In genomic region chr10:60777696-60778213, GRCh38 we compare ENCODE assay signal across 8 cellular contexts. TPM values are rescaled to one million over a fixed set of nuclear protein-coding genes. Genes with fewer than 3 reads are reported as not detected.
DNase-seq lines count a peak whose midpoint lies in the region; ATAC-seq and TF ChIP-seq lines count a peak whose summit lies in the region.

No MANE protein-coding gene starts in this region.

- intact Hi-C loops in CD8-positive, alpha-beta T cell (cut with DNase I, micrococcal nuclease): loop anchor here (1.0 to 5.0 kb wide), 4 partner anchors 45 to 1175 kb away; partner anchors contain the start of gene CCDC6 (in 1 of the 2)

- H2AFZ ChIP-seq in Karpas-422 (ENCODE audit: low read length) (peak overlapping the region; percentile 97), trophoblast cell (ENCODE audit: insufficient read depth, low read length, poor library complexity) (no peak overlapping the region)

- no peaks in the 10 kb centered on the region for H3K27me3 ChIP-seq in CD8-positive, alpha-beta T cell (ENCODE audit: insufficient read depth, low read length)
- H3K27me3 ChIP-seq in Karpas-422 (ENCODE audit: low read length): no peaks in the 10 kb centered on the region
- no peaks in the 10 kb centered on the region for H3K27me3 ChIP-seq in trophoblast cell (ENCODE audit: insufficient read depth, low read length)

- H3K14ac ChIP-seq in trophoblast cell (ENCODE audit: low read length): no peak overlapping the region

- peaks cover 3% of the 10 kb centered on the region for H3K27me3 Mint-ChIP-seq in CD8-positive, alpha-beta T cell (ENCODE audit: low read depth)
- H3K27me3 Mint-ChIP-seq in endothelial cell (ENCODE audit: unreplicated experiment): no peaks in the 10 kb centered on the region

- peak overlapping the region; percentile 73 for H3K4me2 ChIP-seq in Karpas-422 (ENCODE audit: low read depth, low read length, poor library complexity, severe bottlenecking)
- H3K4me2 ChIP-seq in trophoblast cell (ENCODE audit: low read length): peak overlapping the region; percentile 49

- H3K79me1 ChIP-seq in trophoblast cell (ENCODE audit: low read length): peaks cover 6% of the 10 kb centered on the region

- no peak overlapping the region for H3K18ac ChIP-seq in trophoblast cell (ENCODE audit: low read length)

- H3K36me3 Mint-ChIP-seq in CD8-positive, alpha-beta T cell: no peaks in the 10 kb centered on the region
- H3K36me3 Mint-ChIP-seq in endothelial cell (ENCODE audit: low read depth, unreplicated experiment): no peaks in the 10 kb centered on the region

- DNase-seq in CD8-positive, alpha-beta T cell: no peak
- DNase-seq in Karpas-422: no peak
- DNase-seq in endothelial cell (ENCODE audit: low spot score): no peak
- no peak for DNase-seq in trophoblast cell
- DNase-seq in DMS79 (lab: John Stamatoyannopoulos, UW): no peak
- DNase-seq in NAMALWA (ENCODE audit: low spot score): no peak
- DNase-seq in HCEC 1CT: no peak

- no peak overlapping the region for H2AK5ac ChIP-seq in trophoblast cell (ENCODE audit: low read length)

- peak overlapping the region; percentile 81 for H3K27ac Mint-ChIP-seq in CD8-positive, alpha-beta T cell
- peak overlapping the region; percentile 91 for H3K27ac Mint-ChIP-seq in endothelial cell (ENCODE audit: unreplicated experiment)

- H3K9me3 Mint-ChIP-seq in CD8-positive, alpha-beta T cell: no peaks in the 10 kb centered on the region
- H3K9me3 Mint-ChIP-seq in endothelial cell (ENCODE audit: unreplicated experiment): no peaks in the 10 kb centered on the region

- H3K4me3 ChIP-seq in CD8-positive, alpha-beta T cell (ENCODE audit: low read depth, low read length): peak overlapping the region; percentile 77
- H3K4me3 ChIP-seq in Karpas-422 (ENCODE audit: low read length): peak overlapping the region; percentile 86
- no peak overlapping the region for H3K4me3 ChIP-seq in trophoblast cell (ENCODE audit: low read depth, low read length)

- no peak overlapping the region for H4K91ac ChIP-seq in trophoblast cell (ENCODE audit: low read depth, low read length)

- H3K9me2 ChIP-seq in Karpas-422 (replicated peaks; ENCODE audit: insufficient read depth, low read length): no peaks in the 10 kb centered on the region

- no peak overlapping the region for H3K23ac ChIP-seq in trophoblast cell (ENCODE audit: low read length)

- no peak overlapping the region for H2BK120ac ChIP-seq in trophoblast cell (ENCODE audit: insufficient read depth, low read length, poor library complexity)

- H3K9ac ChIP-seq in Karpas-422 (ENCODE audit: low read length) (peak overlapping the region; percentile 66), trophoblast cell (ENCODE audit: low read length) (no peak overlapping the region)

- peak overlapping the region; percentile 79 for H4K8ac ChIP-seq in trophoblast cell (ENCODE audit: low read depth, low read length)

- no peak for ATAC-seq in CD8-positive, alpha-beta T cell
- ATAC-seq in GM21717 (IDR thresholded peaks at IDR 0.05; ENCODE audit: unreplicated experiment): peak; percentile 9

- H3K36me3 ChIP-seq in CD8-positive, alpha-beta T cell (ENCODE audit: insufficient read depth, low read length): no peaks in the 10 kb centered on the region
- H3K36me3 ChIP-seq in Karpas-422 (ENCODE audit: insufficient read depth, low read length): peaks cover 28% of the 10 kb centered on the region
- H3K36me3 ChIP-seq in trophoblast cell (ENCODE audit: control insufficient read depth in 1 of 2, insufficient read depth in 2 of 2, low read length in 2 of 2): no peaks in the 10 kb centered on the region

- no peak overlapping the region for H4K12ac ChIP-seq in trophoblast cell (ENCODE audit: low read depth, low read length)

- no peak overlapping the region for H2BK12ac ChIP-seq in trophoblast cell (ENCODE audit: low read length)

- H3K27ac ChIP-seq in CD8-positive, alpha-beta T cell (ENCODE audit: low read depth, low read length): no peak overlapping the region
- no peak overlapping the region for H3K27ac ChIP-seq in Karpas-422 (ENCODE audit: low read length)
- no peak overlapping the region for H3K27ac ChIP-seq in trophoblast cell (ENCODE audit: low read depth, low read length)

- peaks cover 45% of the 10 kb centered on the region for H3K79me2 ChIP-seq in Karpas-422 (ENCODE audit: low read length)
- H3K79me2 ChIP-seq in trophoblast cell (ENCODE audit: control insufficient read depth, insufficient read depth, low read length, poor library complexity): peaks cover 7% of the 10 kb centered on the region

- no peaks in the 10 kb centered on the region for H4K20me1 ChIP-seq in Karpas-422 (ENCODE audit: insufficient read depth, low read depth, low read length)

- H2BK5ac ChIP-seq in trophoblast cell (ENCODE audit: low read depth, low read length, poor library complexity): no peak overlapping the region

- no peak overlapping the region for H3K4ac ChIP-seq in trophoblast cell (ENCODE audit: low read depth, low read length)

- no peaks in the 10 kb centered on the region for H3K4me1 ChIP-seq in CD8-positive, alpha-beta T cell (ENCODE audit: insufficient read depth, low read length)
- H3K4me1 ChIP-seq in Karpas-422 (ENCODE audit: low read length) (peaks cover 37% of the 10 kb centered on the region), trophoblast cell (ENCODE audit: control insufficient read depth in 1 of 2, insufficient read depth in 2 of 2, low read length in 2 of 2) (no peaks in the 10 kb centered on the region)

- TF ChIP-seq CTCF in CD8-positive, alpha-beta T cell (IDR thresholded peaks at IDR 0.05): no peak
- no peak for TF ChIP-seq CTCF in endothelial cell (IDR thresholded peaks at IDR 0.05; ENCODE audit: unreplicated experiment)

- H3K9me3 ChIP-seq in CD8-positive, alpha-beta T cell (ENCODE audit: low read length): no peaks in the 10 kb centered on the region
- no peaks in the 10 kb centered on the region for H3K9me3 ChIP-seq in Karpas-422 (ENCODE audit: low read length)
- no peaks in the 10 kb centered on the region for H3K9me3 ChIP-seq in trophoblast cell (ENCODE audit: insufficient read depth, low read depth, low read length)

- POLR2A ChIA-PET in CD8-positive, alpha-beta T cell (lab: Charles Lee): interaction anchor here (1.7 kb wide), 1 partner anchor 14 kb away, joined by 4 read pairs; no protein-coding TSS in a partner anchor

- CTCF ChIA-PET in CD8-positive, alpha-beta T cell (lab: Charles Lee): interaction anchor here (1.0 to 1.1 kb wide), 2 partner anchors 8 to 41 kb away, joined by 3 read pairs; no protein-coding TSS in a partner anchor

- H3K4me1 Mint-ChIP-seq in CD8-positive, alpha-beta T cell (ENCODE audit: low read depth): peaks cover 13% of the 10 kb centered on the region
- H3K4me1 Mint-ChIP-seq in endothelial cell (ENCODE audit: unreplicated experiment): peaks cover 13% of the 10 kb centered on the region

- WGBS in trophoblast cell (ENCODE audit: extremely low coverage, insufficient coverage, insufficient read length): no CpG with 5 or more reads among the region's 9 CpGs

- peak overlapping the region; percentile 96 for H3K4me3 Mint-ChIP-seq in CD8-positive, alpha-beta T cell
- peak overlapping the region; percentile 91 for H3K4me3 Mint-ChIP-seq in endothelial cell (ENCODE audit: unreplicated experiment)

RNA-seq across cellular contexts. Expression of gene CDK1, which starts 0.5 kb away (rescaled TPM):
- total RNA-seq in CD8-positive, alpha-beta T cell: 1 to 10 TPM in 1 of 2 experiments, under 1 TPM in 1; 0.31 to 1.6 TPM
- total RNA-seq in Karpas-422 (2014; rRNA removed; shearing (Covaris generic); ENCODE audit: low replicate concordance): 54.4 and 129 TPM in 2 replicates
- total RNA-seq in endothelial cell (ENCODE audit: unreplicated experiment): 14.8 TPM
- 64.0 and 65.3 TPM in 2 replicates for polyA plus RNA-seq in trophoblast cell (2013)
